In the genomic region with DNA sequence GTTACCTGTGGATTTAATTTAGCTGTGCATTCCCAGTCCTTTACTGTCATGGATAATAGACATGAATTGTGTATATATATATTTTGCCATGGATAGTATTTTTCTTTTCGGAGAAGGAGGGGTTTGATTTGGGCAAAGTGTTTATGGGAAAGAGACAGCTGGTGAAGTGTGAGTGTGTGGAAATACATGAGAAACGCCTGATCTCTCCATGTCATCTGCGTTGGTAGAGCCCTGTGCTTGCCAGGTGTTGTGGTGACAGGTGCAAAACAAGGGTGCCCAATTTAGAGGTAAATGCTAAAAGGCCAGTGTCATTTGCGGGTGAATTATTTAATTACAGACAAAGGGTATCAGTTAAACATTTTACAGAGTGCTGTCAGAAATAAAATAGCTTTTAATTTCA, we compare ENCODE assay signal across 20 cellular contexts.
"Had no signal": no experiment of that assay in that cellular context is flagged by ENCODE, and none has a peak within 500 bp of the region (broad histone marks: within the 10 kb centered on the region; RNA-seq: fewer than 3 reads in every experiment).

No MANE protein-coding gene starts in this region.

- ATAC-seq: left lobe of liver; natural killer cell; stimulated activated memory B cell treated with anti-CD40 and anti-IgM and Interleukin-4, amounts not matched to agents 10 μg/mL and 1 μg/mL and 100 μg/mL, for 72 hours; upper lobe of right lung had no signal

- H3K27me3 ChIP-seq: breast epithelium, sigmoid colon, spleen, upper lobe of right lung had no signal

- H3K27ac ChIP-seq: breast epithelium, coronary artery, sigmoid colon, spleen, upper lobe of right lung had no signal

- H3K4me1 ChIP-seq: breast epithelium, sigmoid colon, upper lobe of right lung had no signal

- H3K36me3 ChIP-seq: breast epithelium had no signal

- H3K4me3 ChIP-seq: breast epithelium, coronary artery, lung, sigmoid colon, spleen, thoracic aorta, upper lobe of right lung had no signal

- DNase-seq: activated B cell treated with CpG ODN at 0.5 μM for 24 hours; activated CD4-positive, alpha-beta memory T cell treated with anti-CD3 and anti-CD28 coated beads for 36 hours; activated CD4-positive, alpha-beta T cell treated with anti-CD3 and anti-CD28 coated beads for 4 hours; activated naive CD4-positive, alpha-beta T cell treated with Interleukin-2 at 50 U/mL for 16 hours; activated T-cell treated with anti-CD3 and anti-CD28 coated beads, Interleukin-2, amount 50 U/mL, for 1 hour; anterior cingulate cortex; erythroblast; natural killer cell; sigmoid colon; spleen; stimulated activated CD4-positive, alpha-beta T cell treated with anti-CD3 and anti-CD28 coated beads, Interleukin-4, amount 100 ng/mL, for 4 hours; upper lobe of right lung had no signal

- FAIRE-seq: frontal cortex, keratinocyte had no signal

- H3K9me3 ChIP-seq: breast epithelium, sigmoid colon, spleen, thoracic aorta, upper lobe of right lung had no signal
